In genomic region chr11:72321381-72321996, GRCh38 we compare ENCODE assay signal across 12 cellular contexts.
DNase-seq lines count a peak whose midpoint lies in the region; ATAC-seq, FAIRE-seq and TF ChIP-seq lines count a peak whose summit lies in the region.
"Had no signal": no experiment of that assay in that cellular context is flagged by ENCODE, and none has a peak within 500 bp of the region (broad histone marks: within the 10 kb centered on the region; RNA-seq: fewer than 3 reads in every experiment).

No MANE protein-coding gene starts in this region.

- H2BK120ac ChIP-seq in mesenchymal stem cell (ENCODE audit: low read depth, low read length): no peak overlapping the region

- no peak overlapping the region for H3K18ac ChIP-seq in mesenchymal stem cell (ENCODE audit: low read depth in 1 of 2, low read length in 2 of 2)

- CTCF ChIA-PET in K562 (lab: Yijun Ruan, JAX; ENCODE audit: low intra/inter-chr PET ratio): interaction anchor here (1.0 kb wide), 1 partner anchor 92 kb away, joined by 3 read pairs; no protein-coding TSS in a partner anchor

- H4K8ac ChIP-seq in mesenchymal stem cell (ENCODE audit: low read length): no peak overlapping the region

- H3K79me2 ChIP-seq in K562 (ENCODE audit: control insufficient read depth, insufficient read depth, low read length): no peaks in the 10 kb centered on the region

- peak; percentile 90 for TF ChIP-seq EP300 in K562 (IDR thresholded peaks at IDR 0.05; ENCODE audit: low read length)

- H3K4me1 ChIP-seq in K562 (replicated peaks in 1 of 2; ENCODE audit: control insufficient read depth in 2 of 2, insufficient read depth in 2 of 2, low read length in 2 of 2) (peaks cover 7 to 30% of the 10 kb centered on the region in 2 experiments; a peak in 4 of 5 replicates), mesenchymal stem cell (ENCODE audit: control insufficient read depth, insufficient read depth, low read depth, low read length) (peaks cover 6% of the 10 kb centered on the region), body of pancreas (no peaks in the 10 kb centered on the region)

- no peak overlapping the region for H2BK5ac ChIP-seq in mesenchymal stem cell (ENCODE audit: low read depth, low read length, poor library complexity, severe bottlenecking)

- H3K79me1 ChIP-seq in mesenchymal stem cell (replicated peaks; ENCODE audit: low read length, poor library complexity, severe bottlenecking): no peaks in the 10 kb centered on the region

- no peak overlapping the region for H3K4me3 ChIP-seq in K562
- no peak overlapping the region for H3K4me3 ChIP-seq in mesenchymal stem cell (ENCODE audit: insufficient read depth in 1 of 2, low read depth in 1 of 2, low read length in 2 of 2)
- H3K4me3 ChIP-seq in body of pancreas: no peak overlapping the region
- H3K4me3 ChIP-seq: esophagus muscularis mucosa had no signal

- H4K91ac ChIP-seq in mesenchymal stem cell (ENCODE audit: low read length): no peak overlapping the region

- H2BK12ac ChIP-seq in mesenchymal stem cell (ENCODE audit: low read length in 2 of 2): no peak overlapping the region

- peak; percentile 97 for FAIRE-seq in K562 (lab: Jason Lieb, UNC)

- no peak overlapping the region for H2AFZ ChIP-seq in K562 (ENCODE audit: low read depth, low read length)
- H2AFZ ChIP-seq in mesenchymal stem cell (ENCODE audit: low read depth, low read length): no peak overlapping the region

- H4K20me1 ChIP-seq in K562 (replicated peaks; ENCODE audit: control insufficient read depth, insufficient read depth, low read length): no peaks in the 10 kb centered on the region

- TF ChIP-seq CTCF in K562 (IDR thresholded peaks at IDR 0.05 in 2 of 3, conservative IDR thresholded peaks at IDR 0.05 in 1 of 3; ENCODE audit: insufficient read depth in 2 of 3, low read depth in 1 of 3, low read length in 3 of 3) (peak; percentile 12 to 25 (median 18); a peak in 2 of 6 replicates), body of pancreas (IDR thresholded peaks at IDR 0.05) (no peak)

- H3K4ac ChIP-seq in mesenchymal stem cell (ENCODE audit: low read depth in 1 of 2, low read length in 2 of 2): no peak overlapping the region

- H3K27ac ChIP-seq in K562 (ENCODE audit: extremely low read depth, low read depth, low read length) (peak overlapping the region; percentile 73; the same call in 2 of the 3 replicates), mesenchymal stem cell (ENCODE audit: low read length, poor library complexity, severe bottlenecking) (no peak overlapping the region), body of pancreas (no peak overlapping the region)
- H3K27ac ChIP-seq: esophagus muscularis mucosa had no signal

- POLR2A ChIA-PET in K562 (lab: Yijun Ruan, JAX): interaction anchor here (0.6 to 1.0 kb wide), 2 partner anchors 12 kb away, joined by 3 read pairs; no protein-coding TSS in a partner anchor

- intact Hi-C loops in K562 (cut with micrococcal nuclease) (no loop called here), body of pancreas (cut with DNase I) (no loop called here)

- DNase-seq in ELR (ENCODE audit: low read depth): peak; percentile 85
- peak; percentile 31 for DNase-seq in NCI-H2227 treated with DMSO at 0.1 percent for 48 hours (lab: John Stamatoyannopoulos, UW)
- peak; percentile 83 to 91 (median 88) for DNase-seq in K562 (ENCODE audit: extremely low read depth in 1 of 4, low spot score in 3 of 4)
- DNase-seq in mesenchymal stem cell: peak; percentile 57
- DNase-seq in NCI-H82 treated with DMSO at 0.1 percent for 48 hours (lab: John Stamatoyannopoulos, UW; ENCODE audit: unreplicated experiment): no peak
- DNase-seq in body of pancreas: no peak
- no peak for DNase-seq in NK-92 (lab: John Stamatoyannopoulos, UW; ENCODE audit: unreplicated experiment)
- DNase-seq in HT-29 (ENCODE audit: low spot score): no peak
- DNase-seq: activated CD8-positive, alpha-beta T cell treated with anti-CD3 and anti-CD28 coated beads for 36 hours; NCI-H2171 treated with DMSO at 0.1 percent for 48 hours; right cardiac atrium had no signal

- 25% methylated on average over 8 of the region's 8 CpGs for WGBS in K562 (ENCODE audit: insufficient coverage, low coverage, missing lambda C conversion rate)
- 76% methylated on average over 7 of the region's 8 CpGs for WGBS in mesenchymal stem cell
- 86 to 88% methylated on average over 7 to 8 of the region's 8 CpGs for WGBS in body of pancreas, 2 donors

- H3K36me3 ChIP-seq in K562 (ENCODE audit: control insufficient read depth, insufficient read depth, low read length) (peaks cover 21% of the 10 kb centered on the region; the same call in 2 of the 3 replicates), mesenchymal stem cell (ENCODE audit: control insufficient read depth in 1 of 2, insufficient read depth in 2 of 2, low read depth in 1 of 2, low read length in 2 of 2) (peaks cover 14 to 24% of the 10 kb centered on the region in 2 experiments), body of pancreas (replicated peaks in 1 of 2; ENCODE audit: insufficient read depth in 1 of 2, low read depth in 2 of 2) (peaks cover 0 to 1% of the 10 kb centered on the region in 2 donors)

- H3K9me3 ChIP-seq in K562 (replicated peaks; ENCODE audit: control insufficient read depth, insufficient read depth, low read depth, low read length): no peaks in the 10 kb centered on the region
- no peaks in the 10 kb centered on the region for H3K9me3 ChIP-seq in mesenchymal stem cell (ENCODE audit: control insufficient read depth, low read length)
- no peaks in the 10 kb centered on the region for H3K9me3 ChIP-seq in body of pancreas
- H3K9me3 ChIP-seq: esophagus muscularis mucosa had no signal

- peak; percentile 96 for ATAC-seq in K562
- no peak for ATAC-seq in body of pancreas
- ATAC-seq: activated CD8-positive, alpha-beta T cell treated with anti-CD3 and anti-CD28 coated beads for 36 hours; right cardiac atrium had no signal

- H3K4me2 ChIP-seq in K562 (ENCODE audit: insufficient read depth, low read length) (peak overlapping the region; percentile 71), mesenchymal stem cell (ENCODE audit: low read length, poor library complexity, severe bottlenecking) (no peak overlapping the region)

- no TSS peak for BruUV-seq in K562 (replicated peaks; lab: Mats Ljungman, UMichigan)

- no peak overlapping the region for H2BK15ac ChIP-seq in mesenchymal stem cell (ENCODE audit: low read depth, poor library complexity, severe bottlenecking)

- no peak for TF ChIP-seq RAD21 in K562 (CRISPR knock-in tag; conservative IDR thresholded peaks at IDR 0.05 in 1 of 2, IDR thresholded peaks at IDR 0.05 in 1 of 2)

- no peak overlapping the region for H3K23ac ChIP-seq in mesenchymal stem cell (ENCODE audit: low read length in 2 of 2)

- H3K27me3 ChIP-seq in K562 (ENCODE audit: control insufficient read depth in 2 of 2, insufficient read depth in 2 of 2, low read length in 2 of 2) (no peaks in the 10 kb centered on the region), mesenchymal stem cell (ENCODE audit: control insufficient read depth in 1 of 2, insufficient read depth in 1 of 2, low read length in 2 of 2) (no peaks in the 10 kb centered on the region), body of pancreas (no peaks in the 10 kb centered on the region)
- H3K27me3 ChIP-seq: esophagus muscularis mucosa had no signal

- TF ChIP-seq POLR2A in K562 (conservative IDR thresholded peaks at IDR 0.05) (no peak), body of pancreas (IDR thresholded peaks at IDR 0.05) (no peak)

- in situ Hi-C loops in K562 (cut with MboI): no loop called here

- H3K9ac ChIP-seq in K562 (ENCODE audit: insufficient read depth in 1 of 2, low read depth in 2 of 2, low read length in 2 of 2) (peak overlapping the region; percentile 8 to 45; a peak in 2 of 4 replicates), mesenchymal stem cell (ENCODE audit: low read length) (no peak overlapping the region)

- no peaks in the 10 kb centered on the region for H3K9me1 ChIP-seq in K562 (ENCODE audit: control insufficient read depth, insufficient read depth, low read length)

- H3K14ac ChIP-seq in mesenchymal stem cell (ENCODE audit: low read length in 2 of 2): no peak overlapping the region

- no peak overlapping the region for H2AK5ac ChIP-seq in mesenchymal stem cell (ENCODE audit: low read length, severe bottlenecking)

TF ChIP-seq in K562, 482 proteins besides CTCF, POLR2A, EP300 and RAD21 (continues in another document):
- peak; percentile 85 for TF ChIP-seq EGR1 (conservative IDR thresholded peaks at IDR 0.05)
- TF ChIP-seq PTTG1 (tag; IDR thresholded peaks at IDR 0.05; ENCODE audit: low read depth): no peak
- peak; percentile 72 for TF ChIP-seq TAF9B (IDR thresholded peaks at IDR 0.05; ENCODE audit: partially characterized antibody)
- peak; percentile 53 for TF ChIP-seq MYNN (IDR thresholded peaks at IDR 0.05)
- no peak for TF ChIP-seq MYNN (CRISPR knock-in tag; IDR thresholded peaks at IDR 0.05)
- TF ChIP-seq RNF219 (CRISPR knock-in tag; IDR thresholded peaks at IDR 0.05): no peak
- TF ChIP-seq TRIM28 (IDR thresholded peaks at IDR 0.05): peak; percentile 65; the same call in 1 of the 2 replicates
- no peak for TF ChIP-seq ID3 (CRISPR knock-in tag; IDR thresholded peaks at IDR 0.05)
- TF ChIP-seq ID3 (tag; IDR thresholded peaks at IDR 0.05): peak; percentile 77
- TF ChIP-seq SMAD1 (IDR thresholded peaks at IDR 0.05; ENCODE audit: low read depth, low read length, partially characterized antibody): peak; percentile 40
- peak; percentile 82 for TF ChIP-seq FOS (IDR thresholded peaks at IDR 0.05; ENCODE audit: extremely low read depth, insufficient read length)
- TF ChIP-seq ZNF146 (CRISPR knock-in tag; IDR thresholded peaks at IDR 0.05; ENCODE audit: unreplicated experiment): no peak

Comparison
In these comparisons a context has a peak if more than half of its experiments do, and no peak if none do; other contexts are left out.
1. DNase-seq: peak in ELR (single experiment), NCI-H2227 treated with DMSO at 0.1 percent for 48 hours (single experiment), K562 (4 of 4) and mesenchymal stem cell (single experiment); none in NCI-H82 treated with DMSO at 0.1 percent for 48 hours (single experiment), body of pancreas (0 of 4), NK-92 (single experiment) and HT-29 (single experiment).
2. CTCF ChIP-seq: peak in K562 (3 of 3); none in body of pancreas (0 of 7).